8 cellular contexts compared by ENCODE assay signal in genomic region chr22:49965291-49966040, GRCh38. TPM values are rescaled to one million over a fixed set of nuclear protein-coding genes. Genes with fewer than 3 reads are reported as not detected.
A peak's percentile ranks its signal among the peaks of the same experiment; 100 is the strongest.
DNase-seq lines count a peak whose midpoint lies in the region; ATAC-seq and TF ChIP-seq lines count a peak whose summit lies in the region.

No MANE protein-coding gene starts in this region.

- H3K27me3 ChIP-seq in cardiac muscle cell = no peaks in the 10 kb centered on the region
- H3K27me3 ChIP-seq in dorsolateral prefrontal cortex = no peaks in the 10 kb centered on the region
- H3K27me3 ChIP-seq in vagina = no peaks in the 10 kb centered on the region

- ATAC-seq in Right ventricle myocardium inferior = no peak
- ATAC-seq in omental fat pad (ENCODE audit: low FRiP score) = no peak
- ATAC-seq in GM18861 (IDR thresholded peaks at IDR 0.05; ENCODE audit: unreplicated experiment) = no peak
- no peak for ATAC-seq in HG02852 (IDR thresholded peaks at IDR 0.05; ENCODE audit: unreplicated experiment)
- no peak for ATAC-seq in HG03139 (IDR thresholded peaks at IDR 0.05; ENCODE audit: unreplicated experiment)

- peak overlapping the region; percentile 94 for H3K27ac ChIP-seq in cardiac muscle cell
- peak overlapping the region in 52 of 59 donors; percentile 11 to 98 (median 93) for H3K27ac ChIP-seq in dorsolateral prefrontal cortex
- peak overlapping the region; percentile 89 for H3K27ac ChIP-seq in vagina

- TF ChIP-seq CTCF in cardiac muscle cell (IDR thresholded peaks at IDR 0.05; ENCODE audit: low read depth, low read length) = no peak
- TF ChIP-seq CTCF in dorsolateral prefrontal cortex (IDR thresholded peaks at IDR 0.05 in 54 of 56, conservative IDR thresholded peaks at IDR 0.05 in 2 of 56; ENCODE audit: low read depth in 1 of 56, partially characterized antibody in 56 of 56) = no peak
- no peak for TF ChIP-seq CTCF in omental fat pad (IDR thresholded peaks at IDR 0.05)
- no peak for TF ChIP-seq CTCF in vagina (IDR thresholded peaks at IDR 0.05)

- H3K4me1 ChIP-seq in cardiac muscle cell (ENCODE audit: low read depth) (peaks cover 29% of the 10 kb centered on the region), vagina (peaks cover 68% of the 10 kb centered on the region)

- TF ChIP-seq POLR2A in vagina (IDR thresholded peaks at IDR 0.05) = no peak

- H3K4me3 ChIP-seq in cardiac muscle cell (no peak overlapping the region), dorsolateral prefrontal cortex (no peak overlapping the region), vagina (peak overlapping the region in 1 of 2 donors; percentile 100)

- H3K9me3 ChIP-seq in cardiac muscle cell (ENCODE audit: low read depth) (no peaks in the 10 kb centered on the region), vagina (no peaks in the 10 kb centered on the region)

- H3K36me3 ChIP-seq in cardiac muscle cell (peaks cover 11% of the 10 kb centered on the region), vagina (peaks cover 0 to 25% of the 10 kb centered on the region in 2 donors)

- DNase-seq in cardiac muscle cell (ENCODE audit: low read depth in 1 of 2, low spot score in 1 of 2) = no peak
- DNase-seq in Right ventricle myocardium inferior (ENCODE audit: missing footprints) = no peak
- peak in 5 of 10 donors; percentile 26 to 49 (median 43) for DNase-seq in dorsolateral prefrontal cortex
- peak; percentile 21 for DNase-seq in omental fat pad (ENCODE audit: low spot score)
- no peak for DNase-seq in vagina (ENCODE audit: extremely low spot score in 2 of 2)

- intact Hi-C loops in Right ventricle myocardium inferior (cut with DNase I) = no loop called here
- intact Hi-C loops in dorsolateral prefrontal cortex (cut with DNase I) = no loop called here
- intact Hi-C loops in vagina (cut with DNase I) = loop anchor here (5.0 kb wide), 1 partner anchor 227 kb away; no protein-coding TSS in a partner anchor

RNA-seq across cellular contexts. Expression of gene PIM3, which starts 4.9 kb away (rescaled TPM):
- total RNA-seq in cardiac muscle cell (37.4 and 62.2 TPM in 2 replicates), Right ventricle myocardium inferior (56.9 TPM), dorsolateral prefrontal cortex (10 to 100 TPM; 18.9 to 92.4 (median 32.9) TPM), omental fat pad (100 to 1,000 TPM in 2 of 4 donors, 10 to 100 TPM in 2; 92.2 to 174 (median 114) TPM), vagina (97.2 TPM)
- 46.1 and 74.4 TPM in 2 replicates for polyA plus RNA-seq in cardiac muscle cell

RNA-seq across cellular contexts. Expression of gene CRELD2, which starts 47.0 kb away (rescaled TPM):
- 36.0 and 109 TPM in 2 replicates for total RNA-seq in cardiac muscle cell
- 37.6 and 112 TPM in 2 replicates for polyA plus RNA-seq in cardiac muscle cell
- 30.6 TPM for total RNA-seq in Right ventricle myocardium inferior
- total RNA-seq in dorsolateral prefrontal cortex = 10 to 100 TPM; 19.4 to 50.3 (median 29.6) TPM
- total RNA-seq in omental fat pad = 10 to 100 TPM; 30.8 to 52.4 (median 39.8) TPM
- total RNA-seq in vagina = 34.4 TPM

RNA-seq across cellular contexts. Expression of gene IL17REL, which starts 47.1 kb away (rescaled TPM):
- total RNA-seq in cardiac muscle cell (1.8 TPM in 1 of 2 replicates, not detected in the other), Right ventricle myocardium inferior (not detected), dorsolateral prefrontal cortex (1 to 10 TPM in 4 of 120 experiments, under 1 TPM in 52, not detected in 64; 0.11 to 1.7 (median 0.30) TPM), omental fat pad (not detected), vagina (not detected)
- not detected in 2 replicates for polyA plus RNA-seq in cardiac muscle cell

RNA-seq across cellular contexts. Expression of gene ALG12, which starts 47.2 kb away (rescaled TPM):
- total RNA-seq in cardiac muscle cell = 10.5 and 21.0 TPM in 2 replicates
- 19.2 and 38.0 TPM in 2 replicates for polyA plus RNA-seq in cardiac muscle cell
- total RNA-seq in Right ventricle myocardium inferior = 16.4 TPM
- 10 to 100 TPM in 117 of 120 experiments, 1 to 10 TPM in 3; 9.4 to 31.2 (median 15.9) TPM for total RNA-seq in dorsolateral prefrontal cortex
- 10 to 100 TPM; 11.7 to 21.8 (median 13.0) TPM for total RNA-seq in omental fat pad
- total RNA-seq in vagina = 21.4 TPM
